17 cellular contexts compared by ENCODE assay signal in genomic region chr3:108320746-108321350, GRCh38. TPM values are rescaled to one million over a fixed set of nuclear protein-coding genes. Genes with fewer than 3 reads are reported as not detected.
A peak's percentile ranks its signal among the peaks of the same experiment; 100 is the strongest.
DNase-seq lines count a peak whose midpoint lies in the region; ATAC-seq and TF ChIP-seq lines count a peak whose summit lies in the region.
"Had no signal": no experiment of that assay in that cellular context is flagged by ENCODE, and none has a peak within 500 bp of the region (broad histone marks: within the 10 kb centered on the region; RNA-seq: fewer than 3 reads in every experiment).

No MANE protein-coding gene starts in this region.

- H3K4me3 Mint-ChIP-seq in GM23338 = no peak overlapping the region
- no peak overlapping the region for H3K4me3 Mint-ChIP-seq in neural progenitor cell
- H3K4me3 Mint-ChIP-seq: CD8-positive, alpha-beta T cell had no signal

- H3K27me3 Mint-ChIP-seq in GM23338 (ENCODE audit: insufficient read depth, low read depth, poor library complexity) = peaks cover 2% of the 10 kb centered on the region
- H3K27me3 Mint-ChIP-seq in neural progenitor cell (ENCODE audit: insufficient read depth, low read depth) = no peaks in the 10 kb centered on the region

- H3K27ac ChIP-seq in GM23338 (ENCODE audit: low read depth) (no peak overlapping the region), RWPE1 (no peak overlapping the region), neural progenitor cell (no peak overlapping the region)
- H3K27ac ChIP-seq: BLaER1 treated with 17β-estradiol and CSF1 and Interleukin-3, amounts not matched to agents 10 nM and 100 nM had no signal

- POLR2A ChIA-PET in RWPE1 (lab: Yijun Ruan, JAX; ENCODE audit: low non-redundant PET) = interaction anchor here (0.6 kb wide), 1 partner anchor 82 kb away, joined by 3 read pairs; no protein-coding TSS in a partner anchor

- H4K20me1 ChIP-seq in GM23338 (replicated peaks; ENCODE audit: insufficient read depth) = no peaks in the 10 kb centered on the region
- no peaks in the 10 kb centered on the region for H4K20me1 ChIP-seq in neural progenitor cell (ENCODE audit: low read depth)
- H4K20me1 ChIP-seq: BLaER1 treated with 17β-estradiol and CSF1 and Interleukin-3, amounts not matched to agents 10 nM and 100 nM had no signal

- peak overlapping the region; percentile 19; the same call in 1 of the 2 replicates for H2AFZ ChIP-seq in GM23338
- H2AFZ ChIP-seq in neural progenitor cell (replicated peaks) = peak overlapping the region; percentile 38

- H3K4me3 ChIP-seq in GM23338 = no peak overlapping the region
- H3K4me3 ChIP-seq in neural progenitor cell = no peak overlapping the region
- H3K4me3 ChIP-seq: BLaER1 treated with 17β-estradiol and CSF1 and Interleukin-3, amounts not matched to agents 10 nM and 100 nM; HAP-1 had no signal

- no peaks in the 10 kb centered on the region for H3K9me3 ChIP-seq in neural progenitor cell (ENCODE audit: low read depth)
- H3K9me3 ChIP-seq: HAP-1 had no signal

- peaks cover 14% of the 10 kb centered on the region for H3K4me1 Mint-ChIP-seq in GM23338
- H3K4me1 Mint-ChIP-seq in neural progenitor cell = no peaks in the 10 kb centered on the region

- no peaks in the 10 kb centered on the region; the same call in 1 of the 2 replicates for H3K9me2 ChIP-seq in GM23338 (ENCODE audit: insufficient read depth)

- no peaks in the 10 kb centered on the region for H3K9me3 Mint-ChIP-seq in GM23338
- H3K9me3 Mint-ChIP-seq in neural progenitor cell = no peaks in the 10 kb centered on the region
- H3K9me3 Mint-ChIP-seq: CD8-positive, alpha-beta T cell had no signal

- TF ChIP-seq CTCF in GM23338 (conservative IDR thresholded peaks at IDR 0.05; ENCODE audit: low read depth in 2 of 2) (no peak), RWPE1 (conservative IDR thresholded peaks at IDR 0.05; ENCODE audit: low read depth) (no peak), neural progenitor cell (IDR thresholded peaks at IDR 0.05) (no peak)

- H3K27me3 ChIP-seq in GM23338 (ENCODE audit: insufficient read depth) (no peaks in the 10 kb centered on the region), neural progenitor cell (no peaks in the 10 kb centered on the region)
- H3K27me3 ChIP-seq: BLaER1 treated with 17β-estradiol and CSF1 and Interleukin-3, amounts not matched to agents 10 nM and 100 nM had no signal

- no peaks in the 10 kb centered on the region for H3F3A ChIP-seq in GM23338 (replicated peaks; ENCODE audit: low read depth)
- H3F3A ChIP-seq in neural progenitor cell (ENCODE audit: low read depth) = no peaks in the 10 kb centered on the region

- no peaks in the 10 kb centered on the region for H3K36me3 ChIP-seq in GM23338 (ENCODE audit: insufficient read depth)
- no peaks in the 10 kb centered on the region for H3K36me3 ChIP-seq in neural progenitor cell
- H3K36me3 ChIP-seq: BLaER1 treated with 17β-estradiol and CSF1 and Interleukin-3, amounts not matched to agents 10 nM and 100 nM; HAP-1 had no signal

- ATAC-seq in GM23338 = peak; percentile 77
- peak; percentile 59 for ATAC-seq in esophagus mucosa
- ATAC-seq in GM19452 (IDR thresholded peaks at IDR 0.05; ENCODE audit: unreplicated experiment) = no peak
- ATAC-seq: CD8-positive, alpha-beta T cell; PC-3 had no signal

- H3K4me1 ChIP-seq in GM23338 (ENCODE audit: insufficient read depth) (peaks cover 10% of the 10 kb centered on the region), neural progenitor cell (no peaks in the 10 kb centered on the region)
- H3K4me1 ChIP-seq: BLaER1 treated with 17β-estradiol and CSF1 and Interleukin-3, amounts not matched to agents 10 nM and 100 nM; HAP-1 had no signal

- CTCF ChIA-PET in RWPE1 (lab: Yijun Ruan, JAX) = interaction anchor here (0.5 kb wide), 1 partner anchor 212 kb away, joined by 3 read pairs; no protein-coding TSS in a partner anchor

- H3K4me2 ChIP-seq in GM23338 (peak overlapping the region; percentile 19; the same call in 1 of the 2 replicates), neural progenitor cell (no peak overlapping the region)
- H3K4me2 ChIP-seq: BLaER1 treated with 17β-estradiol and CSF1 and Interleukin-3, amounts not matched to agents 10 nM and 100 nM had no signal

- H3K9ac ChIP-seq in neural progenitor cell = no peak overlapping the region
- H3K9ac ChIP-seq: BLaER1 treated with 17β-estradiol and CSF1 and Interleukin-3, amounts not matched to agents 10 nM and 100 nM had no signal

- peak; percentile 34 for DNase-seq in GM23338 (ENCODE audit: low spot score)
- DNase-seq in RWPE1 (ENCODE audit: low spot score) = peak; percentile 53
- no peak for DNase-seq in neural progenitor cell (ENCODE audit: low spot score)
- no peak for DNase-seq in AG08396 (ENCODE audit: low spot score)
- no peak for DNase-seq in superior temporal gyrus (ENCODE audit: extremely low spot score)
- DNase-seq: Calu3; CD8-positive, alpha-beta T cell; NCI-H1105; NCI-H2081; NCI-H510A; PC-3; RPMI8226 had no signal

- no peak overlapping the region for H3K27ac Mint-ChIP-seq in GM23338
- no peak overlapping the region for H3K27ac Mint-ChIP-seq in neural progenitor cell
- H3K27ac Mint-ChIP-seq: CD8-positive, alpha-beta T cell had no signal

- H3K36me3 Mint-ChIP-seq in GM23338 (ENCODE audit: low read depth) (no peaks in the 10 kb centered on the region), neural progenitor cell (no peaks in the 10 kb centered on the region)
- H3K36me3 Mint-ChIP-seq: CD8-positive, alpha-beta T cell had no signal

- H3K79me2 ChIP-seq in GM23338 (replicated peaks; ENCODE audit: insufficient read depth) (no peaks in the 10 kb centered on the region), neural progenitor cell (ENCODE audit: low read depth) (no peaks in the 10 kb centered on the region)

TF ChIP-seq in GM23338, 12 proteins besides CTCF, POLR2A, EP300 and RAD21:
- TF ChIP-seq REST (IDR thresholded peaks at IDR 0.05; ENCODE audit: unreplicated experiment) (no peak), JUNB (IDR thresholded peaks at IDR 0.05; ENCODE audit: unreplicated experiment) (no peak), NANOG (IDR thresholded peaks at IDR 0.05; ENCODE audit: borderline replicate concordance) (no peak)

RNA-seq across cellular contexts. Expression of gene HHLA2, which starts 24.5 kb away (rescaled TPM):
- total RNA-seq in GM23338 (2014; rRNA removed; shearing (Covaris generic)) = not detected in 2 replicates
- polyA plus RNA-seq in GM23338 (2016; fragmentation: Nextera tagmentation; extraction: Ambion mirVana) = not detected in 2 replicates
- total RNA-seq in esophagus mucosa (not detected), neural progenitor cell (ENCODE audit: low replicate concordance) (not detected in 2 replicates)
- total RNA-seq: LHCN-M2, PC-3 had no signal

Comparison
In these comparisons a context has a peak if more than half of its experiments do, and no peak if none do; other contexts are left out.
1. DNase-seq: peak in GM23338 (single experiment) and RWPE1 (single experiment); none in neural progenitor cell (single experiment), AG08396 (single experiment) and superior temporal gyrus (single experiment).